In genomic region chr6:36697481-36697903, GRCh38 we compare ENCODE assay signal across 1 cellular context.
TF ChIP-seq lines count a peak whose summit lies in the region.

Gene RAB44, plus strand, starts transcription at chr6:36697826. Its CDS starts 6,410 bp downstream, at chr6:36704236.

TF ChIP-seq in K562, 482 proteins besides CTCF, POLR2A, EP300 and RAD21:
- no peak for TF ChIP-seq ZNF766 (CRISPR knock-in tag; conservative IDR thresholded peaks at IDR 0.05)
- no peak for TF ChIP-seq HNRNPL (IDR thresholded peaks at IDR 0.05; ENCODE audit: low read depth, low read length)
- TF ChIP-seq HNRNPK (IDR thresholded peaks at IDR 0.05; ENCODE audit: low read depth, low read length, poor library complexity, severe bottlenecking), result no peak
- TF ChIP-seq NBN (IDR thresholded peaks at IDR 0.05; ENCODE audit: low read depth), result no peak
- TF ChIP-seq ZNF165 (CRISPR knock-in tag; IDR thresholded peaks at IDR 0.05; ENCODE audit: borderline replicate concordance), result no peak
- TF ChIP-seq MAZ (CRISPR knock-in tag; conservative IDR thresholded peaks at IDR 0.05 in 1 of 2, IDR thresholded peaks at IDR 0.05 in 1 of 2), result peak in 1 of 2 experiments; percentile 16; a peak in 1 of 4 replicates
- no peak for TF ChIP-seq HMG20B (CRISPR knock-in tag; IDR thresholded peaks at IDR 0.05)
- TF ChIP-seq ZNF764 (CRISPR knock-in tag; IDR thresholded peaks at IDR 0.05; ENCODE audit: low read depth), result no peak
- no peak for TF ChIP-seq ZNF263 (CRISPR knock-in tag; IDR thresholded peaks at IDR 0.05; ENCODE audit: borderline replicate concordance)
- no peak for TF ChIP-seq NR2C2 (CRISPR knock-in tag; IDR thresholded peaks at IDR 0.05)
- no peak for TF ChIP-seq NR2C2 (tag; IDR thresholded peaks at IDR 0.05)
- no peak for TF ChIP-seq ZBTB49 (CRISPR knock-in tag; IDR thresholded peaks at IDR 0.05; ENCODE audit: borderline replicate concordance)
- no peak for TF ChIP-seq ZBTB2 (IDR thresholded peaks at IDR 0.05)
- no peak for TF ChIP-seq ZNF551 (CRISPR knock-in tag; IDR thresholded peaks at IDR 0.05)
- no peak for TF ChIP-seq RHOXF2B (CRISPR knock-in tag; conservative IDR thresholded peaks at IDR 0.05)
- TF ChIP-seq RBM25 (IDR thresholded peaks at IDR 0.05; ENCODE audit: low read depth, low read length, severe bottlenecking), result no peak
- no peak for TF ChIP-seq PBX2 (CRISPR knock-in tag; IDR thresholded peaks at IDR 0.05; ENCODE audit: low read depth)
- TF ChIP-seq PBX2 (tag; conservative IDR thresholded peaks at IDR 0.05; ENCODE audit: low read depth), result no peak
- TF ChIP-seq HOXB6 (CRISPR knock-in tag; IDR thresholded peaks at IDR 0.05; ENCODE audit: borderline replicate concordance), result no peak
- no peak for TF ChIP-seq KLF13 (tag; IDR thresholded peaks at IDR 0.05; ENCODE audit: borderline replicate concordance, low read depth)
- no peak for TF ChIP-seq BRCA1 (IDR thresholded peaks at IDR 0.05)
- TF ChIP-seq BRCA1 (CRISPR knock-in tag; IDR thresholded peaks at IDR 0.05), result no peak
- no peak for TF ChIP-seq BCL6 (CRISPR knock-in tag; IDR thresholded peaks at IDR 0.05)
- TF ChIP-seq ZNF75A (CRISPR knock-in tag; IDR thresholded peaks at IDR 0.05), result 0 out of 2 replicates have a peak, but pooled peaks have one; percentile 14
- TF ChIP-seq MAFF (IDR thresholded peaks at IDR 0.05; ENCODE audit: low read length), result no peak
- no peak for TF ChIP-seq BMI1 (IDR thresholded peaks at IDR 0.05; ENCODE audit: low read length)
- no peak for TF ChIP-seq SLC30A9 (CRISPR knock-in tag; IDR thresholded peaks at IDR 0.05)
- TF ChIP-seq KLF1 (tag; IDR thresholded peaks at IDR 0.05), result no peak
- TF ChIP-seq ZNF197 (CRISPR knock-in tag; IDR thresholded peaks at IDR 0.05; ENCODE audit: low read depth), result no peak
- TF ChIP-seq CEBPB (tag; IDR thresholded peaks at IDR 0.05), result peak; percentile 28; the same call in 1 of the 2 replicates
- TF ChIP-seq SNIP1 (IDR thresholded peaks at IDR 0.05; ENCODE audit: low read depth), result no peak
- 0 out of 2 replicates have a peak, but pooled peaks have one; percentile 39 for TF ChIP-seq GABPA (tag; conservative IDR thresholded peaks at IDR 0.05; ENCODE audit: low read depth)
